Comparison of ENCODE assay signal across 1 cellular context in genomic region chr20:34701405-34702085, GRCh38.
TF ChIP-seq lines count a peak whose summit lies in the region.

No MANE protein-coding gene starts in this region.

TF ChIP-seq in A549, 52 proteins besides CTCF, POLR2A, EP300 and RAD21:
- no peak for TF ChIP-seq RCOR1 (IDR thresholded peaks at IDR 0.05; ENCODE audit: low read depth, low read length)
- TF ChIP-seq RNF2 (IDR thresholded peaks at IDR 0.05; ENCODE audit: borderline replicate concordance, low read depth) = no peak
- no peak for TF ChIP-seq JUN (IDR thresholded peaks at IDR 0.05)
- TF ChIP-seq FOSL2 (IDR thresholded peaks at IDR 0.05) = no peak
- TF ChIP-seq FOSL2 (CRISPR knock-in tag; IDR thresholded peaks at IDR 0.05) = peak; percentile 85
TF ChIP-seq in A549: peak in this region for 1.
